31 cellular contexts compared by ENCODE assay signal in the genomic region with DNA sequence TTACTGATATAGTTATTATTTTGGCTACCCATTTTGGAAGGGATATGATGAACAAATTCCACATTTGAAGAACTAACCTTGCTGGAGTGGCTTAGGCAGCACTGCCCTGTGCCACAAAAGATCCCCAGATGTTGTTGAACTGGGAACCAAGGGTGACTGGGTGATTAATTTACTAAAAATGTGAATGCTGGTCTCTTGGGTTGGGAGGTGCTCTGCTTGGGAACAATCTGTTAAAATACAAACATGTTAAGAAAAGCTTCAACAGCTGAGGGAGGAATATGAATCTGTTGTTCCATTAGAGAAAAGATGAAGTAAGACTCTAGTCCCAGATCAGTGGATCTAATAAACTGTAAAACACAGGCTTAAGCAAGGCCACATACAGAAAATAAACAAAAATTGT.
"Had no signal": no experiment of that assay in that cellular context is flagged by ENCODE, and none has a peak within 500 bp of the region (broad histone marks: within the 10 kb centered on the region; RNA-seq: fewer than 3 reads in every experiment).

No MANE protein-coding gene starts in this region.

- H3K36me3 ChIP-seq: adrenal gland, brain microvascular endothelial cell had no signal

- DNase-seq: activated B cell treated with CpG ODN at 0.5 μM for 24 hours; activated CD4-positive, alpha-beta memory T cell treated with anti-CD3 and anti-CD28 coated beads for 36 hours; activated CD4-positive, alpha-beta T cell treated with anti-CD3 and anti-CD28 coated beads for 4 hours; activated CD4-positive, alpha-beta T cell treated with anti-CD3 and anti-CD28 coated beads, Interleukin-2, amount 10 ng/mL, durations not matched to agents 24 days and 14 days; activated CD4-positive, alpha-beta T cell treated with anti-CD3 and anti-CD28 coated beads, Interleukin-2, amount 50 U/mL, for 1 hour; activated CD4-positive, alpha-beta T cell treated with anti-CD3 and anti-CD28 coated beads, Interleukin-2, amount 50 U/mL, for 4 hours; activated CD4-positive, CD25-positive, alpha-beta regulatory T cell treated with anti-CD3 and anti-CD28 coated beads, Interleukin-2, amount 50 U/mL, for 72 hours; activated CD8-positive, alpha-beta memory T cell treated with anti-CD3 and anti-CD28 coated beads, Interleukin-2, amount 50 U/mL, for 4 hours; activated CD8-positive, alpha-beta T cell treated with anti-CD3 and anti-CD28 coated beads for 36 hours; activated effector memory CD4-positive, alpha-beta T cell treated with anti-CD3 and anti-CD28 coated beads, Interleukin-2, amount 50 U/mL, for 16 hours; activated gamma-delta T cell treated with Interleukin-2 at 50 U/mL for 16 hours; activated naive CD4-positive, alpha-beta T cell; activated naive CD4-positive, alpha-beta T cell treated with anti-CD3 and anti-CD28 coated beads for 36 hours; activated naive CD4-positive, alpha-beta T cell treated with anti-CD3 and anti-CD28 coated beads, Interleukin-2, amount 50 U/mL, for 16 hours; activated naive CD8-positive, alpha-beta T cell treated with anti-CD3 and anti-CD28 coated beads for 36 hours; activated T-cell treated with anti-CD3 and anti-CD28 coated beads for 4 hours; activated T-cell treated with anti-CD3 and anti-CD28 coated beads, Interleukin-2, amount 50 U/mL, for 1 hour; activated T-cell treated with anti-CD3 and anti-CD28 coated beads, Interleukin-2, amount 50 U/mL, for 4 hours; activated T-cell treated with anti-CD3 and anti-CD28 coated beads, Interleukin-2, amount 50 U/mL, for 72 hours; adrenal gland; amniotic stem cell; aorta; body of pancreas; brain microvascular endothelial cell; central memory CD4-positive, alpha-beta T cell; T-helper 2 cell; T-helper 9 cell had no signal

- H3K27ac ChIP-seq: adrenal gland, body of pancreas, brain microvascular endothelial cell, breast epithelium, VCaP had no signal

- ATAC-seq: activated CD8-positive, alpha-beta T cell treated with anti-CD3 and anti-CD28 coated beads for 36 hours; activated naive CD4-positive, alpha-beta T cell treated with anti-CD3 and anti-CD28 coated beads, Interleukin-2, amount 50 U/mL, for 72 hours; activated T-cell treated with anti-CD3 and anti-CD28 coated beads, Interleukin-2, amount 50 U/mL, for 4 hours; activated T-cell treated with anti-CD3 and anti-CD28 coated beads, Interleukin-2, amount 50 U/mL, for 72 hours; activated T-helper 17 cell treated with anti-CD3 and anti-CD28 coated beads, Interleukin-2, amount 50 U/mL, for 72 hours; body of pancreas had no signal

- H3K4me1 ChIP-seq: adrenal gland, body of pancreas, breast epithelium had no signal

- H3K4me3 ChIP-seq: adrenal gland, body of pancreas, breast epithelium had no signal

- H3K9me3 ChIP-seq: adrenal gland, body of pancreas, breast epithelium had no signal

- H3K27me3 ChIP-seq: adrenal gland, body of pancreas, brain microvascular endothelial cell, breast epithelium had no signal
